Comparison of ENCODE assay signal across 10 cellular contexts in genomic region chr6:6005467-6006427, GRCh38. TPM values are rescaled to one million over a fixed set of nuclear protein-coding genes. Genes with fewer than 3 reads are reported as not detected.
DNase-seq lines count a peak whose midpoint lies in the region; ATAC-seq, FAIRE-seq and TF ChIP-seq lines count a peak whose summit lies in the region.
"Had no signal": no experiment of that assay in that cellular context is flagged by ENCODE, and none has a peak within 500 bp of the region (broad histone marks: within the 10 kb centered on the region; RNA-seq: fewer than 3 reads in every experiment).

No MANE protein-coding gene starts in this region.

- peaks cover 12% of the 10 kb centered on the region for H3K4me1 Mint-ChIP-seq in glutamatergic neuron (ENCODE audit: low read depth, unreplicated experiment)
- peaks cover 40 to 73% of the 10 kb centered on the region in 2 donors for H3K4me1 Mint-ChIP-seq in stimulated activated naive B cell treated with anti-CD40 and anti-IgM and Interleukin-4, amounts not matched to agents 10 μg/mL and 1 μg/mL and 100 μg/mL, for 72 hours

- peak; percentile 54 for DNase-seq in NCI-H748 (lab: John Stamatoyannopoulos, UW; ENCODE audit: unreplicated experiment)
- DNase-seq in NCI-H748 treated with DMSO at 0.1 percent for 48 hours (lab: John Stamatoyannopoulos, UW) = no peak
- no peak for DNase-seq in Panc1 (ENCODE audit: low read depth, low spot score)
- peak; percentile 18 for DNase-seq in glutamatergic neuron
- DNase-seq in stimulated activated naive B cell treated with anti-CD40 and anti-IgM and Interleukin-4, amounts not matched to agents 10 μg/mL and 1 μg/mL and 100 μg/mL, for 72 hours = no peak
- DNase-seq in HTR-8/SVneo (ENCODE audit: insufficient read length, low spot score) = no peak
- no peak for DNase-seq in left lobe of liver (ENCODE audit: low spot score)

- intact Hi-C loops in Panc1 (cut with micrococcal nuclease; ENCODE audit: unreplicated experiment) = no loop called here

- BruUV-seq in Panc1 (replicated peaks; lab: Mats Ljungman, UMichigan) = no TSS peak

- H3K9me3 Mint-ChIP-seq in glutamatergic neuron (ENCODE audit: unreplicated experiment) = peaks cover 45% of the 10 kb centered on the region
- H3K9me3 Mint-ChIP-seq in stimulated activated naive B cell treated with anti-CD40 and anti-IgM and Interleukin-4, amounts not matched to agents 10 μg/mL and 1 μg/mL and 100 μg/mL, for 72 hours = peaks cover 11 to 16% of the 10 kb centered on the region in 2 donors

- H3K27ac ChIP-seq in Panc1 (ENCODE audit: low read length) = no peak overlapping the region
- H3K27ac ChIP-seq: BLaER1, RWPE1 had no signal

- ATAC-seq in Panc1 (no peak), GM19463 (IDR thresholded peaks at IDR 0.05; ENCODE audit: unreplicated experiment) (no peak), left lobe of liver (no peak)
- no peak for ATAC-seq in stimulated activated naive B cell treated with anti-CD40 and anti-IgM and Interleukin-4, amounts not matched to agents 10 μg/mL and 1 μg/mL and 100 μg/mL, for 72 hours (replicated peaks)

- no peak for FAIRE-seq in HTR-8/SVneo (lab: Jason Lieb, UNC)

- H3K4me3 ChIP-seq in Panc1 (ENCODE audit: low read depth in 2 of 2, low read length in 2 of 2) = peak overlapping the region; percentile 30 to 42; a peak in 2 of 4 replicates
- H3K4me3 ChIP-seq: BLaER1 had no signal

- H3K4me3 Mint-ChIP-seq in glutamatergic neuron (ENCODE audit: unreplicated experiment) = peak overlapping the region; percentile 97
- peak overlapping the region; percentile 30 to 80 for H3K4me3 Mint-ChIP-seq in stimulated activated naive B cell treated with anti-CD40 and anti-IgM and Interleukin-4, amounts not matched to agents 10 μg/mL and 1 μg/mL and 100 μg/mL, for 72 hours

- peaks cover 5% of the 10 kb centered on the region for H3K36me3 Mint-ChIP-seq in glutamatergic neuron (ENCODE audit: unreplicated experiment)
- H3K36me3 Mint-ChIP-seq in stimulated activated naive B cell treated with anti-CD40 and anti-IgM and Interleukin-4, amounts not matched to agents 10 μg/mL and 1 μg/mL and 100 μg/mL, for 72 hours = peaks cover 16 to 27% of the 10 kb centered on the region in 2 donors

- peak overlapping the region; percentile 30 for H3K27ac Mint-ChIP-seq in glutamatergic neuron (ENCODE audit: unreplicated experiment)
- H3K27ac Mint-ChIP-seq in stimulated activated naive B cell treated with anti-CD40 and anti-IgM and Interleukin-4, amounts not matched to agents 10 μg/mL and 1 μg/mL and 100 μg/mL, for 72 hours = peak overlapping the region; percentile 88

- H3K27me3 Mint-ChIP-seq in glutamatergic neuron (ENCODE audit: unreplicated experiment) = peaks cover 43% of the 10 kb centered on the region
- H3K27me3 Mint-ChIP-seq in stimulated activated naive B cell treated with anti-CD40 and anti-IgM and Interleukin-4, amounts not matched to agents 10 μg/mL and 1 μg/mL and 100 μg/mL, for 72 hours = peaks cover 68 to 90% of the 10 kb centered on the region in 2 donors

- POLR2A ChIA-PET in Panc1 (lab: Charles Lee) = no interaction called here

- no peaks in the 10 kb centered on the region for H3K36me3 ChIP-seq in Panc1 (ENCODE audit: control insufficient read depth, insufficient read depth, low read length)
- H3K36me3 ChIP-seq: BLaER1 had no signal

- H3K27me3 ChIP-seq in Panc1 (ENCODE audit: control insufficient read depth, insufficient read depth, low read length) = peaks cover 30% of the 10 kb centered on the region

- no peaks in the 10 kb centered on the region for H3K9me3 ChIP-seq in Panc1 (ENCODE audit: control insufficient read depth, insufficient read depth, low read depth, low read length)
- H3K9me3 ChIP-seq: BLaER1 had no signal

- H3K4me1 ChIP-seq in Panc1 (ENCODE audit: control insufficient read depth, insufficient read depth, low read length) = peaks cover 12% of the 10 kb centered on the region

- TF ChIP-seq CTCF in Panc1 (IDR thresholded peaks at IDR 0.05) (no peak), glutamatergic neuron (IDR thresholded peaks at IDR 0.05; ENCODE audit: partially characterized antibody, unreplicated experiment) (no peak)

- in situ Hi-C loops in Panc1 (cut with HindIII; ENCODE audit: low pct_unique_long_range_greater_than_20kb, low sequenced_read_pairs) = no loop called here

- CTCF ChIA-PET in Panc1 (lab: Charles Lee) = interaction anchor here (0.6 kb wide), 1 partner anchor 77 kb away, joined by 3 read pairs; no protein-coding TSS in a partner anchor

RNA-seq across cellular contexts. Expression of gene NRN1, which starts 1.0 kb away (rescaled TPM):
- total RNA-seq in Panc1 (2021; ENCODE audit: unreplicated experiment) (0.18 TPM), glutamatergic neuron (ENCODE audit: unreplicated experiment) (48.5 TPM), left lobe of liver (1.8 TPM)
- not detected for polyA plus RNA-seq in Panc1 (2012; ENCODE audit: insufficient read length)

Comparison
In these comparisons a context has a peak if more than half of its experiments do, and no peak if none do; other contexts are left out.
1. DNase-seq: peak in NCI-H748 (single experiment) and glutamatergic neuron (single experiment); none in NCI-H748 treated with DMSO at 0.1 percent for 48 hours (single experiment), Panc1 (single experiment), stimulated activated naive B cell treated with anti-CD40 and anti-IgM and Interleukin-4, amounts not matched to agents 10 μg/mL and 1 μg/mL and 100 μg/mL, for 72 hours (single experiment), HTR-8/SVneo (single experiment) and left lobe of liver (single experiment).
2. RNA of gene NRN1, which starts 1.0 kb away (total RNA-seq): 48.5 TPM in glutamatergic neuron (single experiment); 1.8 TPM in left lobe of liver (single experiment) and 0.18 TPM in Panc1 (single experiment); every median in the first group is over 10 times any median in the second.